8 cellular contexts compared by ENCODE assay signal in the genomic region with DNA sequence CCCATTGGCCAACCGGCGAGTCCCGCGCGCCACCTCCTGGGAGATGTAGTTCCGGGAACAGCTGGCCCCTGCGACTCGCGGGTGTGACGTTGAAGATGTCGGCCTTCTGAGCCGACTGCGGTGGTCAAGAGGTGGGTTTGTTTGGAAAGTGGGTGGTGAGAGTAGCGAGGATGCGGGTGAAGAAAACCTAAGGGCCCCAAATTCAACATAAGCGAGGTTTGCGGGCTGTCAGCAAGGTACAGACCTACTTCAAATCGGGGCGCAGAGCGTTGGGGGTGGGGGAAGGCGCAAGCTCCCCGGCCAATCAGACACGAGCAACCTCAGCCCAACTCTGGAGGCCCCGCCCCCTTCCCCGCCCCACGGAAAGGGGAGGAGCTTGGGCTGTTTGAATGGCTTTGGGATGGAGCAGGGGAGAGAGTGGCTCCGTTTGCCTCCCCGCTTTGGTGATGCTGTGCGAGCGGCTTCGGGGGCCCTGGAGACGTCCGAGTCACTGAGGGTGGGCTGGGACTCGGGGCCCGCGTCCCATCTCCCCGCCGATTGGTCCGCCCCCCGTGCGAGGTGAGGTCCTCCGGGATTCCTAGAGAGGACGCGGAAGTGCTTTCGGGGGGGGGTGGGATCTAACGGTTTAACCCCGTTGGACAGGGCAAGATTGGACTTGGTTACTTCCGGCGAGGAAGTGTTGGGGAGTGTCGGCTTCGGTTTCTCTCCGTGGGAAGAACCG. TPM values are rescaled to one million over a fixed set of nuclear protein-coding genes. Genes with fewer than 3 reads are reported as not detected.
DNase-seq lines count a peak whose midpoint lies in the region; ATAC-seq and TF ChIP-seq lines count a peak whose summit lies in the region.

A gene (plus strand): TSS at position 60 of the 721 bp plus-strand sequence. CDS start 1,383 bp downstream, outside the sequence.

- peak within 1 kb of the TSS; percentile 100 for H3K4me3 Mint-ChIP-seq in activated T-helper 2 cell treated with anti-CD3 and anti-CD28 coated beads, Interferon-gamma antibody, Interleukin-2, Interleukin-4, amounts not matched to agents 10 μg/mL and 5 μg/mL and 100 μg/mL, durations not matched to agents 14 hours and 24 hours and 36 hours (ENCODE audit: low read depth)
- H3K4me3 Mint-ChIP-seq in natural killer cell treated with Interleukin-12 subunit alpha and Interleukin-12 subunit beta and Interleukin-15 and Interleukin-18, amount 100 ng/mL, for 72 hours, result peak within 1 kb of the TSS; percentile 91

- H3K4me1 Mint-ChIP-seq in activated T-helper 2 cell treated with anti-CD3 and anti-CD28 coated beads, Interferon-gamma antibody, Interleukin-2, Interleukin-4, amounts not matched to agents 10 μg/mL and 5 μg/mL and 100 μg/mL, durations not matched to agents 14 hours and 24 hours and 36 hours (ENCODE audit: low read depth), result peaks cover 24% of the 10 kb centered on the region
- peaks cover 21 to 23% of the 10 kb centered on the region in 2 donors for H3K4me1 Mint-ChIP-seq in natural killer cell treated with Interleukin-12 subunit alpha and Interleukin-12 subunit beta and Interleukin-15 and Interleukin-18, amount 100 ng/mL, for 72 hours (ENCODE audit: low read depth in 2 of 2)

- H3K27ac Mint-ChIP-seq in activated T-helper 2 cell treated with anti-CD3 and anti-CD28 coated beads, Interferon-gamma antibody, Interleukin-2, Interleukin-4, amounts not matched to agents 10 μg/mL and 5 μg/mL and 100 μg/mL, durations not matched to agents 14 hours and 24 hours and 36 hours, result peak within 1 kb of the TSS; percentile 100
- H3K27ac Mint-ChIP-seq in natural killer cell treated with Interleukin-12 subunit alpha and Interleukin-12 subunit beta and Interleukin-15 and Interleukin-18, amount 100 ng/mL, for 72 hours, result peak within 1 kb of the TSS; percentile 84 to 94

- peak within 1 kb of the TSS; percentile 95 for H3K4me3 ChIP-seq in fibroblast of pulmonary artery (replicated peaks; ENCODE audit: low read depth, low read length)

- peak within 1 kb of the TSS; percentile 93 for H3K27ac ChIP-seq in RWPE1

- H3K36me3 Mint-ChIP-seq in activated T-helper 2 cell treated with anti-CD3 and anti-CD28 coated beads, Interferon-gamma antibody, Interleukin-2, Interleukin-4, amounts not matched to agents 10 μg/mL and 5 μg/mL and 100 μg/mL, durations not matched to agents 14 hours and 24 hours and 36 hours (ENCODE audit: low read depth), result peaks cover 27% of the 10 kb centered on the region
- no peaks in the 10 kb centered on the region for H3K36me3 Mint-ChIP-seq in natural killer cell treated with Interleukin-12 subunit alpha and Interleukin-12 subunit beta and Interleukin-15 and Interleukin-18, amount 100 ng/mL, for 72 hours

- H3K27me3 Mint-ChIP-seq in activated T-helper 2 cell treated with anti-CD3 and anti-CD28 coated beads, Interferon-gamma antibody, Interleukin-2, Interleukin-4, amounts not matched to agents 10 μg/mL and 5 μg/mL and 100 μg/mL, durations not matched to agents 14 hours and 24 hours and 36 hours (ENCODE audit: low read depth), result no peaks in the 10 kb centered on the region
- no peaks in the 10 kb centered on the region for H3K27me3 Mint-ChIP-seq in natural killer cell treated with Interleukin-12 subunit alpha and Interleukin-12 subunit beta and Interleukin-15 and Interleukin-18, amount 100 ng/mL, for 72 hours

- TF ChIP-seq CTCF in RWPE1 (conservative IDR thresholded peaks at IDR 0.05; ENCODE audit: low read depth), result no peak
- TF ChIP-seq CTCF in fibroblast of pulmonary artery (IDR thresholded peaks at IDR 0.05; ENCODE audit: low read length, missing control alignments), result no peak

- intact Hi-C loops in activated T-helper 2 cell treated with anti-CD3 and anti-CD28 coated beads, Interferon-gamma antibody, Interleukin-2, Interleukin-4, amounts not matched to agents 10 μg/mL and 5 μg/mL and 100 μg/mL, durations not matched to agents 14 hours and 24 hours and 36 hours (cut with micrococcal nuclease), result loop anchor here (1.0 kb wide), 1 partner anchor 32 kb away; a partner anchor contains a TSS

- H3K9me3 Mint-ChIP-seq in activated T-helper 2 cell treated with anti-CD3 and anti-CD28 coated beads, Interferon-gamma antibody, Interleukin-2, Interleukin-4, amounts not matched to agents 10 μg/mL and 5 μg/mL and 100 μg/mL, durations not matched to agents 14 hours and 24 hours and 36 hours, result no peaks in the 10 kb centered on the region
- H3K9me3 Mint-ChIP-seq in natural killer cell treated with Interleukin-12 subunit alpha and Interleukin-12 subunit beta and Interleukin-15 and Interleukin-18, amount 100 ng/mL, for 72 hours, result no peaks in the 10 kb centered on the region

- peak; percentile 96 for DNase-seq in EL
- peak; percentile 97 for DNase-seq in H4 (ENCODE audit: low spot score)
- DNase-seq in LoVo (ENCODE audit: low spot score), result peak; percentile 100
- DNase-seq in RWPE1 (ENCODE audit: low spot score), result peak; percentile 98
- peak; percentile 95 for DNase-seq in activated T-helper 2 cell treated with anti-CD3 and anti-CD28 coated beads, Interferon-gamma antibody, Interleukin-2, Interleukin-4, amounts not matched to agents 10 μg/mL and 5 μg/mL and 100 μg/mL, durations not matched to agents 14 hours and 24 hours and 36 hours (ENCODE audit: low spot score)
- peak; percentile 97 for DNase-seq in fibroblast of pulmonary artery (ENCODE audit: low read depth)
- peak; percentile 98 for DNase-seq in natural killer cell treated with Interleukin-12 subunit alpha and Interleukin-12 subunit beta and Interleukin-15 and Interleukin-18, amount 100 ng/mL, for 72 hours (ENCODE audit: low spot score)
- peak; percentile 96 for DNase-seq in stimulated activated naive CD4-positive, alpha-beta T cell treated with Interleukin-2 at 50 U/mL for 16 hours (lab: John Stamatoyannopoulos, UW)

- POLR2A ChIA-PET in RWPE1 (lab: Yijun Ruan, JAX; ENCODE audit: low non-redundant PET), result interaction anchor here (0.5 to 0.8 kb wide), 6 partner anchors 22 to 104 kb away, joined by 3 to 6 read pairs (median 4); a partner anchor contains a TSS

- ATAC-seq in natural killer cell treated with Interleukin-12 subunit alpha and Interleukin-12 subunit beta and Interleukin-15 and Interleukin-18, amount 100 ng/mL, for 72 hours, result peak; percentile 90 to 93

- CTCF ChIA-PET in RWPE1 (lab: Yijun Ruan, JAX), result no interaction called here

RNA-seq across cellular contexts. Expression of the gene that starts here (rescaled TPM):
- total RNA-seq in H4 (2014; rRNA removed; shearing (Covaris generic)), result 13.6 and 14.7 TPM in 2 replicates
- 8.2 and 8.4 TPM in 2 replicates for total RNA-seq in activated T-helper 2 cell treated with anti-CD3 and anti-CD28 coated beads, Interferon-gamma antibody, Interleukin-2, Interleukin-4, amounts not matched to agents 10 μg/mL and 5 μg/mL and 100 μg/mL, durations not matched to agents 14 hours and 24 hours and 36 hours
- 10 to 100 TPM; 11.5 to 13.3 TPM for total RNA-seq in natural killer cell treated with Interleukin-12 subunit alpha and Interleukin-12 subunit beta and Interleukin-15 and Interleukin-18, amount 100 ng/mL, for 72 hours

Comparison
In these comparisons a context has a peak if more than half of its experiments do, and no peak if none do; other contexts are left out.
1. Peak in every context shown above with its lines: DNase-seq, ATAC-seq, H3K4me3 ChIP-seq and H3K27ac ChIP-seq.